Comparison of ENCODE assay signal across 1 cellular context in genomic region chr1:81834268-81834667, GRCh38.
TF ChIP-seq lines count a peak whose summit lies in the region.

No MANE protein-coding gene starts in this region.

TF ChIP-seq in HEK293, 187 proteins besides CTCF, POLR2A, EP300 and RAD21 (continued from another document):
- TF ChIP-seq BCL11A (tag by site-specific recombination; IDR thresholded peaks at IDR 0.05; ENCODE audit: low read depth) = no peak
- TF ChIP-seq ZNF843 (tag by site-specific recombination; IDR thresholded peaks at IDR 0.05) = peak; percentile 13; the same call in 1 of the 2 replicates
- TF ChIP-seq INSM2 (tag by site-specific recombination; IDR thresholded peaks at IDR 0.05) = no peak
